In the genomic region with DNA sequence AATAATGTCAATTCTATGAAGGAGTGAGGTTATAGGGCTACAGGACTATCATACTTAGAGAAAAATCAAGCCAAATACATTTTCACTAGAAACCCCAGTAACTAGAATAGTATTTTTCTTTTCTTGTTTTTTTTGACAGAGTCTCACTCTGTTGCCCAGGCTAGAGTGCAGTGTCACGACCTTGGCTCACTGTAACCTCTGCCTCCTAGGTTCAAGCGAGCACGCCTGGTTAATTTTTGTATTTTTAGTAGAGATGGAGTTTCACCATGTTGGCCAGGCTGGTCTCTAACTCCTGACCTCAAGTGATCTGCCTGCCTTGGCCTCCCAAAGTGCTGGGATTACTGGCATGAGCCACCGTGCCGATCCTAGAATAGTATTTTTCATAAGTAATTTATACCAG, we compare ENCODE assay signal across 7 cellular contexts. TPM values are rescaled to one million over a fixed set of nuclear protein-coding genes. Genes with fewer than 3 reads are reported as not detected.
"Had no signal": no experiment of that assay in that cellular context is flagged by ENCODE, and none has a peak within 500 bp of the region (broad histone marks: within the 10 kb centered on the region; RNA-seq: fewer than 3 reads in every experiment).

No MANE protein-coding gene starts in this region.

RNA-seq across cellular contexts. Expression of gene SYCP3, which starts 4.8 kb away (rescaled TPM):
- total RNA-seq: neural crest cell, osteocyte, ovary, progenitor cell of endocrine pancreas, right atrium auricular region, sciatic nerve, skeletal muscle tissue had no signal
